ENCODE assay signal across 9 cellular contexts in genomic region chr7:39580150-39580874, GRCh38. TPM values are rescaled to one million over a fixed set of nuclear protein-coding genes. Genes with fewer than 3 reads are reported as not detected.
DNase-seq lines count a peak whose midpoint lies in the region; ATAC-seq and TF ChIP-seq lines count a peak whose summit lies in the region.
"Had no signal": no experiment of that assay in that cellular context is flagged by ENCODE, and none has a peak within 500 bp of the region (broad histone marks: within the 10 kb centered on the region; RNA-seq: fewer than 3 reads in every experiment).

No MANE protein-coding gene starts in this region.

- no peaks in the 10 kb centered on the region for H4K20me1 ChIP-seq in neural progenitor cell (ENCODE audit: low read depth)

- H3K9ac ChIP-seq in neural progenitor cell, result no peak overlapping the region

- no peaks in the 10 kb centered on the region for H3K4me1 ChIP-seq in neural progenitor cell

- no peak overlapping the region for H2AFZ ChIP-seq in neural progenitor cell (replicated peaks)

- no peaks in the 10 kb centered on the region for H3K79me2 ChIP-seq in neural progenitor cell (ENCODE audit: low read depth)

- peak; percentile 83 to 89 for ATAC-seq in activated T-cell treated with anti-CD3 and anti-CD28 coated beads, Interleukin-2, amount 50 U/mL, for 72 hours (replicated peaks in 1 of 2)

- H3K27me3 ChIP-seq in neural progenitor cell, result no peaks in the 10 kb centered on the region

- H3F3A ChIP-seq in neural progenitor cell (ENCODE audit: low read depth), result peaks cover 10% of the 10 kb centered on the region

- H3K27me3 Mint-ChIP-seq in activated T-cell treated with anti-CD3 and anti-CD28 coated beads, Interleukin-2, amount 50 U/mL, for 72 hours (ENCODE audit: low read depth), result no peaks in the 10 kb centered on the region
- H3K27me3 Mint-ChIP-seq in neural progenitor cell (ENCODE audit: insufficient read depth, low read depth), result no peaks in the 10 kb centered on the region

- DNase-seq in ELR (ENCODE audit: low read depth) (peak; percentile 95), H4 (ENCODE audit: low spot score) (peak; percentile 98), LoVo (ENCODE audit: low spot score) (peak; percentile 96), RPMI7951 (ENCODE audit: low read depth) (peak; percentile 89), fibroblast of peridontal ligament (ENCODE audit: extremely low read depth) (peak; percentile 98), neural progenitor cell (ENCODE audit: low spot score) (peak; percentile 92), substantia nigra (lab: John Stamatoyannopoulos, UW) (peak in 45 of 49 donors; percentile 2 to 83 (median 57))
- peak; percentile 72 to 78 for DNase-seq in activated T-cell treated with anti-CD3 and anti-CD28 coated beads, Interleukin-2, amount 50 U/mL, for 72 hours

- no peak overlapping the region for H3K4me3 ChIP-seq in neural progenitor cell
- H3K4me3 ChIP-seq: skin epidermis had no signal

- TF ChIP-seq CTCF in neural progenitor cell (IDR thresholded peaks at IDR 0.05), result peak; percentile 88

- no peak overlapping the region for H3K27ac Mint-ChIP-seq in activated T-cell treated with anti-CD3 and anti-CD28 coated beads, Interleukin-2, amount 50 U/mL, for 72 hours
- H3K27ac Mint-ChIP-seq in neural progenitor cell, result no peak overlapping the region

- no peak overlapping the region for H3K27ac ChIP-seq in neural progenitor cell
- H3K27ac ChIP-seq in substantia nigra (ENCODE audit: low read depth, low read length, poor library complexity, severe bottlenecking), result no peak overlapping the region
- H3K27ac ChIP-seq: skin epidermis had no signal

- H3K36me3 Mint-ChIP-seq in activated T-cell treated with anti-CD3 and anti-CD28 coated beads, Interleukin-2, amount 50 U/mL, for 72 hours (ENCODE audit: insufficient read depth in 2 of 2), result no peaks in the 10 kb centered on the region
- peaks cover 19% of the 10 kb centered on the region for H3K36me3 Mint-ChIP-seq in neural progenitor cell

- no peaks in the 10 kb centered on the region for H3K9me3 ChIP-seq in neural progenitor cell (ENCODE audit: low read depth)

- H3K4me1 Mint-ChIP-seq in activated T-cell treated with anti-CD3 and anti-CD28 coated beads, Interleukin-2, amount 50 U/mL, for 72 hours (ENCODE audit: low read depth), result peaks cover 12% of the 10 kb centered on the region
- H3K4me1 Mint-ChIP-seq in neural progenitor cell, result peaks cover 21% of the 10 kb centered on the region

- H3K9me3 Mint-ChIP-seq in activated T-cell treated with anti-CD3 and anti-CD28 coated beads, Interleukin-2, amount 50 U/mL, for 72 hours, result no peaks in the 10 kb centered on the region
- no peaks in the 10 kb centered on the region for H3K9me3 Mint-ChIP-seq in neural progenitor cell

- no peak overlapping the region for H3K4me3 Mint-ChIP-seq in activated T-cell treated with anti-CD3 and anti-CD28 coated beads, Interleukin-2, amount 50 U/mL, for 72 hours
- H3K4me3 Mint-ChIP-seq in neural progenitor cell, result no peak overlapping the region

- H3K4me2 ChIP-seq in neural progenitor cell, result no peak overlapping the region

- no peaks in the 10 kb centered on the region for H3K36me3 ChIP-seq in neural progenitor cell

RNA-seq across cellular contexts. Expression of gene YAE1, which starts 14.1 kb away (rescaled TPM):
- total RNA-seq in H4 (2014; rRNA removed; shearing (Covaris generic)), result 56.8 and 85.4 TPM in 2 replicates
- total RNA-seq in RPMI7951 (2014; rRNA removed; shearing (Covaris generic)), result 44.8 and 52.7 TPM in 2 replicates
- 10 to 100 TPM; 12.4 to 12.8 TPM for total RNA-seq in activated T-cell treated with anti-CD3 and anti-CD28 coated beads, Interleukin-2, amount 50 U/mL, for 72 hours
- 33.6 and 79.3 TPM in 2 replicates for total RNA-seq in neural progenitor cell (ENCODE audit: low replicate concordance)

RNA-seq across cellular contexts. Expression of gene RALA, which starts 43.1 kb away (rescaled TPM):
- total RNA-seq in H4 (2014; rRNA removed; shearing (Covaris generic)), result 15.4 and 19.6 TPM in 2 replicates
- total RNA-seq in RPMI7951 (2014; rRNA removed; shearing (Covaris generic)), result 18.7 and 19.2 TPM in 2 replicates
- 10 to 100 TPM; 38.4 to 47.1 TPM for total RNA-seq in activated T-cell treated with anti-CD3 and anti-CD28 coated beads, Interleukin-2, amount 50 U/mL, for 72 hours
- 34.2 and 59.5 TPM in 2 replicates for total RNA-seq in neural progenitor cell (ENCODE audit: low replicate concordance)
